Comparison of ENCODE assay signal across 8 cellular contexts in genomic region chr10:119502214-119502613, GRCh38. TPM values are rescaled to one million over a fixed set of nuclear protein-coding genes. Genes with fewer than 3 reads are reported as not detected.
DNase-seq lines count a peak whose midpoint lies in the region; ATAC-seq and TF ChIP-seq lines count a peak whose summit lies in the region.

No MANE protein-coding gene starts in this region.

- no peak overlapping the region for H3K9ac ChIP-seq in OCI-LY1 (ENCODE audit: low read length)

- no peaks in the 10 kb centered on the region for H3F3A ChIP-seq in OCI-LY1 (ENCODE audit: insufficient read depth, low read length)

- H3K4me1 Mint-ChIP-seq in type B pancreatic cell (ENCODE audit: unreplicated experiment) = peaks cover 19% of the 10 kb centered on the region

- no peaks in the 10 kb centered on the region for H3K9me3 Mint-ChIP-seq in type B pancreatic cell

- H3K9me3 ChIP-seq in OCI-LY1 (ENCODE audit: low read length) = no peaks in the 10 kb centered on the region

- H3K4me3 ChIP-seq in OCI-LY1 (ENCODE audit: low read depth, low read length, poor library complexity, severe bottlenecking) = no peak overlapping the region

- H3K79me2 ChIP-seq in OCI-LY1 (ENCODE audit: insufficient read depth, low read length) = no peaks in the 10 kb centered on the region

- H3K4me1 ChIP-seq in OCI-LY1 (ENCODE audit: insufficient read depth, low read length, severe bottlenecking) = peaks cover 10% of the 10 kb centered on the region

- H3K9me2 ChIP-seq in OCI-LY1 (ENCODE audit: low read depth, low read length) = no peaks in the 10 kb centered on the region

- no peak overlapping the region for H3K27ac ChIP-seq in OCI-LY1 (ENCODE audit: low read depth, low read length, poor library complexity, severe bottlenecking)

- H3K4me2 ChIP-seq in OCI-LY1 (ENCODE audit: low read length) = peak overlapping the region; percentile 17; the same call in 1 of the 2 replicates

- no peak overlapping the region for H3K27ac Mint-ChIP-seq in type B pancreatic cell

- DNase-seq in activated gamma-delta T cell treated with anti-CD3 and anti-CD28 coated beads, Interleukin-2, amount 50 U/mL, for 16 hours (ENCODE audit: low read depth) = peak; percentile 83
- DNase-seq in stimulated activated CD4-positive, alpha-beta T cell treated with anti-CD3 and anti-CD28 coated beads, Interleukin-2, amount 100 ng/mL, for 48 hours = peak; percentile 41 to 54
- no peak for DNase-seq in amniotic stem cell (lab: John Stamatoyannopoulos, UW)
- DNase-seq in NCI-H2107 (lab: John Stamatoyannopoulos, UW) = no peak
- no peak for DNase-seq in type B pancreatic cell (ENCODE audit: extremely low spot score, unreplicated experiment)

- ATAC-seq in GM19043 (IDR thresholded peaks at IDR 0.05; ENCODE audit: low read depth, unreplicated experiment) = peak; percentile 72
- no peak for ATAC-seq in HG02588 (IDR thresholded peaks at IDR 0.05; ENCODE audit: unreplicated experiment)

- no peaks in the 10 kb centered on the region; the same call in 1 of the 2 replicates for H3K27me3 ChIP-seq in OCI-LY1 (ENCODE audit: insufficient read depth, low read length)

- H4K20me1 ChIP-seq in OCI-LY1 (ENCODE audit: insufficient read depth, low read length) = no peaks in the 10 kb centered on the region

- peaks cover 11% of the 10 kb centered on the region for H3K27me3 Mint-ChIP-seq in type B pancreatic cell

- H3K36me3 Mint-ChIP-seq in type B pancreatic cell = no peaks in the 10 kb centered on the region

- H3K4me3 Mint-ChIP-seq in type B pancreatic cell = no peak overlapping the region

- no peaks in the 10 kb centered on the region for H3K36me3 ChIP-seq in OCI-LY1 (ENCODE audit: insufficient read depth, low read length)

- TF ChIP-seq CTCF in OCI-LY1 (IDR thresholded peaks at IDR 0.05; ENCODE audit: low read length) = no peak
- TF ChIP-seq CTCF in type B pancreatic cell (conservative IDR thresholded peaks at IDR 0.05) = no peak

- no peak overlapping the region for H2AFZ ChIP-seq in OCI-LY1 (ENCODE audit: low read length)

RNA-seq across cellular contexts. Expression of gene RGS10, which starts 40.3 kb away (rescaled TPM):
- 10.2 and 16.0 TPM in 2 replicates for total RNA-seq in type B pancreatic cell (ENCODE audit: low replicate concordance)

Comparison
In these comparisons a context has a peak if more than half of its experiments do, and no peak if none do; other contexts are left out.
1. DNase-seq: peak in activated gamma-delta T cell treated with anti-CD3 and anti-CD28 coated beads, Interleukin-2, amount 50 U/mL, for 16 hours (single experiment) and stimulated activated CD4-positive, alpha-beta T cell treated with anti-CD3 and anti-CD28 coated beads, Interleukin-2, amount 100 ng/mL, for 48 hours (2 of 2); none in amniotic stem cell (single experiment), NCI-H2107 (single experiment) and type B pancreatic cell (single experiment).